13 cellular contexts compared by ENCODE assay signal in genomic region chr6:134531611-134532010, GRCh38.
"Had no signal": no experiment of that assay in that cellular context is flagged by ENCODE, and none has a peak within 500 bp of the region (broad histone marks: within the 10 kb centered on the region; RNA-seq: fewer than 3 reads in every experiment).

No MANE protein-coding gene starts in this region.

- ATAC-seq: effector memory CD8-positive, alpha-beta T cell; naive thymus-derived CD4-positive, alpha-beta T cell; stimulated activated naive CD8-positive, alpha-beta T cell treated with anti-CD3 and anti-CD28 coated beads, Interleukin-15, Interleukin-2, amounts not matched to agents 100 U/mL and 50 U/mL, for 24 hours had no signal

- H3K4me3 ChIP-seq: pancreas had no signal

- H3K9me3 ChIP-seq: pancreas had no signal

- H3K27ac ChIP-seq: brain microvascular endothelial cell, epithelial cell of prostate, pancreas had no signal

- DNase-seq: activated CD4-positive, alpha-beta T cell treated with anti-CD3 and anti-CD28 coated beads, Interleukin-2, amount 10 ng/mL, durations not matched to agents 7 days and 5 days; activated CD8-positive, alpha-beta memory T cell treated with anti-CD3 and anti-CD28 coated beads for 24 hours; activated naive CD8-positive, alpha-beta T cell treated with anti-CD3 and anti-CD28 coated beads, Interleukin-2, amount 10 ng/mL, durations not matched to agents 7 days and 5 days; brain microvascular endothelial cell; cerebellar nuclear complex; effector memory CD8-positive, alpha-beta T cell; foreskin melanocyte; head of caudate nucleus; naive thymus-derived CD4-positive, alpha-beta T cell; pancreas; small intestine; stimulated activated naive CD8-positive, alpha-beta T cell treated with anti-CD3 and anti-CD28 coated beads, Interleukin-15, Interleukin-2, amounts not matched to agents 100 U/mL and 50 U/mL, for 24 hours had no signal

- H3K27me3 ChIP-seq: brain microvascular endothelial cell, pancreas had no signal

- H3K36me3 ChIP-seq: brain microvascular endothelial cell, pancreas had no signal
